In the genomic region with DNA sequence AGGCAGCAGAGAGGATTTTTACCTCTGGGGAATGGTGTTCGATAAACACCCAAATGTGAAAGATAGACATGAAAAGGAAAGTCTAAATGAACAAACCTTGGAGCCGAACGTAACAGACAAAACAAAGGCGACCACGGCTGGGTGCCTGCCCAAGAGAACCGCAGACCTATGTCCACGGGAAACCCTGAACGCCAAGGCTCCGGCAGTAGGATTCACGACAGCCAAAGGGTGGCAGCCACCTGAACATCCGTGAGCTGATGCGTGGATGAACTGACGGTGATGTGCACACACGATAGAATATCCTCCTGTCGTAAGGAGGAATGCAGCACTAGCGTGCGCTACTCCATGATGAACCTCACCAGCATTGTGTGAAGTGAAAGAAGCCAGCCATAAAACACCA, we compare ENCODE assay signal across 31 cellular contexts.
A peak's percentile ranks its signal among the peaks of the same experiment; 100 is the strongest.
DNase-seq lines count a peak whose midpoint lies in the region; ATAC-seq and TF ChIP-seq lines count a peak whose summit lies in the region.
"Had no signal": no experiment of that assay in that cellular context is flagged by ENCODE, and none has a peak within 500 bp of the region (broad histone marks: within the 10 kb centered on the region; RNA-seq: fewer than 3 reads in every experiment).

No MANE protein-coding gene starts in this region.

- DNase-seq in activated CD4-positive, alpha-beta T cell treated with anti-CD3 and anti-CD28 coated beads for 36 hours, result no peak
- DNase-seq in activated CD4-positive, alpha-beta T cell treated with anti-CD3 and anti-CD28 coated beads for 48 hours, result no peak
- DNase-seq in OCI-LY7 (ENCODE audit: low spot score) (no peak), sciatic nerve (ENCODE audit: low spot score) (peak; percentile 51), tibial artery (no peak), right atrium auricular region (ENCODE audit: low spot score) (no peak)
- DNase-seq in effector memory CD8-positive, alpha-beta T cell, result no peak
- DNase-seq: 8988T; activated CD4-positive, alpha-beta T cell treated with anti-CD3 and anti-CD28 coated beads, Interleukin-2, amount 50 U/mL, for 48 hours; activated CD8-positive, alpha-beta memory T cell treated with anti-CD3 and anti-CD28 coated beads, Interleukin-2, amount 50 U/mL, for 4 hours; amygdala; Caco-2; colonic mucosa; effector memory CD4-positive, alpha-beta T cell; GM23248; IMR-90; left colon; NCI-H146; NCI-H345; NCI-H748 treated with DMSO at 0.1 percent for 48 hours; SIG-M5; sigmoid colon; stimulated activated CD4-positive, alpha-beta T cell treated with anti-CD3 and anti-CD28 coated beads, Interleukin-4, amount 100 ng/mL, for 1 hour; SW 1271; upper lobe of right lung had no signal

- no peak overlapping the region for H2AFZ ChIP-seq in OCI-LY7 (ENCODE audit: low read length)
- H2AFZ ChIP-seq: GM23248 had no signal

- H3K9me3 ChIP-seq in OCI-LY7 (ENCODE audit: low read length), result no peaks in the 10 kb centered on the region
- no peaks in the 10 kb centered on the region for H3K9me3 ChIP-seq in tibial artery
- no peaks in the 10 kb centered on the region for H3K9me3 ChIP-seq in right atrium auricular region
- H3K9me3 ChIP-seq: breast epithelium, Caco-2, colonic mucosa, sigmoid colon, upper lobe of right lung had no signal

- no peaks in the 10 kb centered on the region for H3K27me3 Mint-ChIP-seq in activated CD4-positive, alpha-beta T cell treated with anti-CD3 and anti-CD28 coated beads for 36 hours
- H3K27me3 Mint-ChIP-seq in effector memory CD8-positive, alpha-beta T cell, result no peaks in the 10 kb centered on the region
- H3K27me3 Mint-ChIP-seq: activated naive CD4-positive, alpha-beta T cell treated with anti-CD3 and anti-CD28 coated beads, Interleukin-2, amount 50 U/mL, for 24 hours had no signal

- H4K20me1 ChIP-seq in OCI-LY7 (ENCODE audit: insufficient read depth, low read length), result no peaks in the 10 kb centered on the region

- H3K27ac Mint-ChIP-seq in activated CD4-positive, alpha-beta T cell treated with anti-CD3 and anti-CD28 coated beads for 36 hours, result peak overlapping the region; percentile 68
- H3K27ac Mint-ChIP-seq in effector memory CD8-positive, alpha-beta T cell, result peak overlapping the region; percentile 60 to 77
- H3K27ac Mint-ChIP-seq: activated T-helper 2 cell treated with anti-CD3 and anti-CD28 coated beads, Interferon-gamma antibody, Interleukin-2, Interleukin-4, amounts not matched to agents 10 μg/mL and 5 μg/mL and 100 μg/mL, durations not matched to agents 14 hours and 24 hours and 36 hours; WTC11 had no signal

- no peak for ATAC-seq in activated CD4-positive, alpha-beta T cell treated with anti-CD3 and anti-CD28 coated beads for 36 hours
- no peak for ATAC-seq in effector memory CD8-positive, alpha-beta T cell (replicated peaks)
- ATAC-seq in sciatic nerve, result no peak
- no peak for ATAC-seq in HG03175 (IDR thresholded peaks at IDR 0.05; ENCODE audit: unreplicated experiment)
- ATAC-seq: left colon, upper lobe of right lung, WTC11 had no signal

- intact Hi-C loops in activated CD4-positive, alpha-beta T cell treated with anti-CD3 and anti-CD28 coated beads for 36 hours (cut with DNase I, micrococcal nuclease), result no loop called here
- intact Hi-C loops in OCI-LY7 (cut with micrococcal nuclease; ENCODE audit: unreplicated experiment) (no loop called here), sciatic nerve (cut with DNase I) (no loop called here), tibial artery (cut with DNase I; ENCODE audit: low total_unique reads) (no loop called here)

- peaks cover 41% of the 10 kb centered on the region for H3K36me3 Mint-ChIP-seq in activated CD4-positive, alpha-beta T cell treated with anti-CD3 and anti-CD28 coated beads for 36 hours (ENCODE audit: low read depth)
- peaks cover 38% of the 10 kb centered on the region for H3K36me3 Mint-ChIP-seq in effector memory CD8-positive, alpha-beta T cell (ENCODE audit: insufficient read depth)
- H3K36me3 Mint-ChIP-seq: WTC11 had no signal

- no peaks in the 10 kb centered on the region for H3K36me3 ChIP-seq in OCI-LY7 (ENCODE audit: insufficient read depth, low read length)
- H3K36me3 ChIP-seq in tibial artery, result peaks cover 0 to 8% (median 0%) of the 10 kb centered on the region in 3 donors
- H3K36me3 ChIP-seq in right atrium auricular region, result no peaks in the 10 kb centered on the region
- H3K36me3 ChIP-seq: breast epithelium, colonic mucosa had no signal

- H3K4me1 Mint-ChIP-seq in activated CD4-positive, alpha-beta T cell treated with anti-CD3 and anti-CD28 coated beads for 36 hours, result peaks cover 28% of the 10 kb centered on the region
- H3K4me1 Mint-ChIP-seq in effector memory CD8-positive, alpha-beta T cell (ENCODE audit: low read depth in 2 of 2), result peaks cover 33 to 48% of the 10 kb centered on the region in 2 donors

- CTCF ChIA-PET in activated CD4-positive, alpha-beta T cell treated with anti-CD3 and anti-CD28 coated beads for 36 hours (lab: Charles Lee), result interaction anchor here (0.7 to 1.4 kb wide), 2 partner anchors 9 to 663 kb away, joined by 3 to 4 read pairs; no protein-coding TSS in a partner anchor
- CTCF ChIA-PET in OCI-LY7 (lab: Charles Lee; ENCODE audit: unreplicated experiment), result no interaction called here

- H3K4me2 ChIP-seq in OCI-LY7 (ENCODE audit: low read length), result peak overlapping the region; percentile 69; the same call in 1 of the 2 replicates

- no peaks in the 10 kb centered on the region for H3K9me2 ChIP-seq in OCI-LY7 (ENCODE audit: insufficient read depth, low read length)

- H3K27ac ChIP-seq in OCI-LY7 (ENCODE audit: low read depth, low read length, poor library complexity, severe bottlenecking), result peak overlapping the region; percentile 72
- no peak overlapping the region for H3K27ac ChIP-seq in tibial artery
- H3K27ac ChIP-seq in right atrium auricular region, result no peak overlapping the region
- H3K27ac ChIP-seq: breast epithelium, colonic mucosa, GM23248, sigmoid colon, upper lobe of right lung had no signal

- H3K4me3 ChIP-seq in OCI-LY7 (ENCODE audit: low read depth, low read length, poor library complexity, severe bottlenecking), result no peak overlapping the region
- H3K4me3 ChIP-seq in tibial artery, result no peak overlapping the region
- H3K4me3 ChIP-seq in right atrium auricular region, result no peak overlapping the region
- H3K4me3 ChIP-seq: breast epithelium, colonic mucosa, GM23248, sigmoid colon, upper lobe of right lung had no signal

- TF ChIP-seq CTCF in OCI-LY7 (conservative IDR thresholded peaks at IDR 0.05; ENCODE audit: low read length) (no peak), tibial artery (IDR thresholded peaks at IDR 0.05) (no peak), right atrium auricular region (IDR thresholded peaks at IDR 0.05) (no peak)

- no TSS peak for BruUV-seq in OCI-LY7 (replicated peaks; lab: Mats Ljungman, UMichigan)

- no peaks in the 10 kb centered on the region for H3K9me3 Mint-ChIP-seq in activated CD4-positive, alpha-beta T cell treated with anti-CD3 and anti-CD28 coated beads for 36 hours (ENCODE audit: low read depth)
- no peaks in the 10 kb centered on the region for H3K9me3 Mint-ChIP-seq in effector memory CD8-positive, alpha-beta T cell
- H3K9me3 Mint-ChIP-seq: activated naive CD4-positive, alpha-beta T cell treated with anti-CD3 and anti-CD28 coated beads, Interleukin-2, amount 50 U/mL, for 24 hours; activated T-helper 2 cell treated with anti-CD3 and anti-CD28 coated beads, Interferon-gamma antibody, Interleukin-2, Interleukin-4, amounts not matched to agents 10 μg/mL and 5 μg/mL and 100 μg/mL, durations not matched to agents 14 hours and 24 hours and 36 hours; WTC11 had no signal

- POLR2A ChIA-PET in activated CD4-positive, alpha-beta T cell treated with anti-CD3 and anti-CD28 coated beads for 36 hours (lab: Charles Lee), result no interaction called here
- POLR2A ChIA-PET in OCI-LY7 (lab: Charles Lee), result interaction anchor here (1.0 kb wide), 1 partner anchor 17 kb away, joined by 6 read pairs; no protein-coding TSS in a partner anchor

- no peak overlapping the region for H3K4me3 Mint-ChIP-seq in activated CD4-positive, alpha-beta T cell treated with anti-CD3 and anti-CD28 coated beads for 36 hours
- H3K4me3 Mint-ChIP-seq in effector memory CD8-positive, alpha-beta T cell, result no peak overlapping the region
- H3K4me3 Mint-ChIP-seq: activated naive CD4-positive, alpha-beta T cell treated with anti-CD3 and anti-CD28 coated beads, Interleukin-2, amount 50 U/mL, for 24 hours; CD14-positive monocyte; WTC11 had no signal

- no peaks in the 10 kb centered on the region for H3K79me2 ChIP-seq in OCI-LY7 (ENCODE audit: insufficient read depth, low read depth, low read length)

- H3K4me1 ChIP-seq in OCI-LY7 (ENCODE audit: insufficient read depth, low read length, poor library complexity, severe bottlenecking) (peaks cover 62% of the 10 kb centered on the region), tibial artery (peaks cover 0 to 14% (median 0%) of the 10 kb centered on the region in 4 donors), right atrium auricular region (peaks cover 0 to 13% of the 10 kb centered on the region in 2 donors)
- H3K4me1 ChIP-seq: breast epithelium, Caco-2, colonic mucosa, upper lobe of right lung had no signal

- H3K27me3 ChIP-seq in tibial artery (no peaks in the 10 kb centered on the region), right atrium auricular region (no peaks in the 10 kb centered on the region)
- H3K27me3 ChIP-seq: breast epithelium, colonic mucosa, sigmoid colon, upper lobe of right lung had no signal
